1 cellular context compared by ENCODE assay signal in the genomic region with DNA sequence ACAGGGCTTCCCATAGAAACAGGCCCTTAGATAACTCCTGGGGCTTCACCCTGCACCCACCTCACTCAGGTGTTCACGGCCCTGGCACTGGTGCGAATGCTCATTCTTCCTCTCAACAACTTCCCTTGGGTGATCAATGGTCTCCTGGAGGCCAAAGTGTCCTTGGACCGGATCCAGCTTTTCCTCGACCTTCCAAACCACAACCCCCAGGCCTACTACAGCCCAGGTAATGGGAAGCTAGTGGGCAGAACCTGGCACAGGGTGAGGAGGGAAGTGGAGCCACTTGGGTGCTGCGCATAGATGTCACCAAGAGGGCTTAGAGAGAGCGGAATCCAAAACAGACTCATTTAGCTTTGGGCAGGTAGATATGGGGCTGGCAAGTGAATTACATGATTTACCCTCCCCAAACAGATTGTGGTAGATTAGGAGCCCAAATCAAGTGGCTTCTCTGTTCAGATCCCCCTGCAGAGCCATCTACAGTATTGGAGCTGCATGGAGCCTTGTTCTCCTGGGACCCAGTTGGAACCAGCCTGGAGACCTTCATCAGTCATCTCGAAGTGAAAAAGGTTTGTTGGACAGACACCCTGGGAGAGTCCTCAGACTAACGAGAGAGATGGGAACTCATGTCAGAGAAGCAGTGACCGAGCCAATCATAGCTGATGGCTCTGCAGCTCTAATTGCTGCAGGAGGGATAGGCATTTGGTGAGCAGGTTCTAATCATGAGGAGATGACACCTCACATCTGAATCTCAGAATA.
TF ChIP-seq lines count a peak whose summit lies in the region.

No MANE protein-coding gene starts in this region.

TF ChIP-seq in H1, 55 proteins besides CTCF, POLR2A, EP300 and RAD21:
- no peak for TF ChIP-seq TAF7 (optimal IDR thresholded peaks at IDR 0.05; ENCODE audit: borderline replicate concordance, low read depth, low read length)
- TF ChIP-seq POU5F1 (IDR thresholded peaks at IDR 0.05; ENCODE audit: low read depth, low read length), result no peak
- no peak for TF ChIP-seq SIN3A (conservative IDR thresholded peaks at IDR 0.05 in 1 of 2, IDR thresholded peaks at IDR 0.05 in 1 of 2; ENCODE audit: low read depth in 1 of 2, low read length in 2 of 2)
- TF ChIP-seq FOSL1 (IDR thresholded peaks at IDR 0.05; ENCODE audit: insufficient read depth, low read depth, low read length), result no peak
- TF ChIP-seq RFX5 (IDR thresholded peaks at IDR 0.05; ENCODE audit: borderline replicate concordance, low read depth, low read length), result no peak
